34 cellular contexts compared by ENCODE assay signal in genomic region chr1:175355414-175355813, GRCh38.
"Had no signal": no experiment of that assay in that cellular context is flagged by ENCODE, and none has a peak within 500 bp of the region (broad histone marks: within the 10 kb centered on the region; RNA-seq: fewer than 3 reads in every experiment).

No MANE protein-coding gene starts in this region.

- H3K4me3 ChIP-seq: MG63 had no signal

- H3K36me3 ChIP-seq: MG63 had no signal

- H3K9me3 ChIP-seq: MG63 had no signal

- DNase-seq: Karpas-422, Kasumi-1, MG63, MM.1S, MV-4-11, NCI-H1048, NCI-H1092, NCI-H1092 treated with DMSO at 0.1 percent for 48 hours, NCI-H1105, NCI-H1105 treated with DMSO at 0.1 percent for 48 hours, NCI-H1417, NCI-H1417 treated with DMSO at 0.1 percent for 48 hours, NCI-H1436, NCI-H1436 treated with DMSO at 0.1 percent for 48 hours, NCI-H146, NCI-H1694, NCI-H1694 treated with DMSO at 0.1 percent for 48 hours, NCI-H187, NCI-H187 treated with DMSO at 0.1 percent for 48 hours, NCI-H1930, NCI-H2029, NCI-H2029 treated with DMSO at 0.1 percent for 48 hours, NCI-H2081, NCI-H2081 treated with DMSO at 0.1 percent for 48 hours, NCI-H2107, NCI-H2171, NCI-H2171 treated with DMSO at 0.1 percent for 48 hours, NCI-H2227 treated with DMSO at 0.1 percent for 48 hours, NCI-H226, NCI-H345, NCI-H446, NCI-H446 treated with DMSO at 0.1 percent for 48 hours, NCI-H510A, NCI-H510A treated with DMSO at 0.1 percent for 48 hours had no signal
